ENCODE assay signal across 9 cellular contexts in the genomic region with DNA sequence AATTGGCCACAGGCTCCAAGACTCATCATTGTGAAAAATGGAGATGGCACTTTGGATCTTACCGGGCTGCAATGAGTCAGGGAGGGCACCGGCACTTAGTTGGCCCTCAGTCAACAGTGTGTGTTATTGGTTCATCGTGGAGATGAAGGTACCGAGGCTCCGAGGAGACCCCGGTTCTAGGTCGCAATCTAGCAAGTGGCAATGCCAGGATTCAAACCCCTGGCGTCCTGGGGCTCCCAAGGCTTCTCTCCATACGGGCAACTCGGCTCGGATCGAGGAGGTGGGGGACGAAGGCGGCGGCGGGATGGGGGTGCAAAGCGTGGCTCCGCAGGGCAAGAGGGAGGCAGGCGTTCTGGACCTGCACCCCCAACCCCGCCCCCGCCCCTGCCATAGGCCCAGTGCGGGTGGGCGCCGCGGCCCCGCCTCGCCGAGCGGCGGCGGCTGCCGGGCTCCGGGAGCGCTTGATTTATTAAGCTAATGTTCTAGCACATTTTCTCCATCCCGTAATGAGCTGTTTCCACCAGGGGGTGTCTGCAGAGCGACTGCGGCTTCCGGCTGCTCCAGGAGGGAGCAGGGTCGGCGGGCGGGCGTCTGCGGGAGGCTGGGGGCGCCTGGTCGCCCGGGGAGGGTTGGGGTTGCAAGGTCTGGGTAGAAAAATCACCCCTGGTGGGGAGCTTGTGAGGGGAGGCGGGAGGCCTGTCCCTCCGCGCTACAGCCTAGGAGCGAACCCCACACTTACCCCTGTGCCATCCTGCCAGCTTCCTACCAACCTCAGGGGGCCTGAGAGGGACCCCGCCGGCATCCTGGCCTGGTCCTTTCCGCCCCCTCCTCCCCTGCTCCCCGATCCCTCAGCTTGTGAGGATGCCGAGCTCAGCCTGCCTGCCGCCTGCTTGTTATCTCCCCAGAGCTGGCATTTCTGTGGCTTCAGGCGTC. TPM values are rescaled to one million over a fixed set of nuclear protein-coding genes. Genes with fewer than 3 reads are reported as not detected.
DNase-seq lines count a peak whose midpoint lies in the region; ATAC-seq and TF ChIP-seq lines count a peak whose summit lies in the region.
"Had no signal": no experiment of that assay in that cellular context is flagged by ENCODE, and none has a peak within 500 bp of the region (broad histone marks: within the 10 kb centered on the region; RNA-seq: fewer than 3 reads in every experiment).

No MANE protein-coding gene starts in this region.

- H3K27ac ChIP-seq in brain microvascular endothelial cell = no peak overlapping the region
- H3K27ac ChIP-seq in spleen = no peak overlapping the region
- H3K27ac ChIP-seq: adrenal gland had no signal

- H3K4me3 ChIP-seq in brain microvascular endothelial cell (ENCODE audit: low read depth, low read length) (peak overlapping the region; percentile 32), spleen (peak overlapping the region; percentile 13 to 64 (median 26))

- TF ChIP-seq CTCF in brain microvascular endothelial cell (IDR thresholded peaks at IDR 0.05; ENCODE audit: low read depth, low read length, missing control alignments) (peak; percentile 57), spleen (IDR thresholded peaks at IDR 0.05 in 8 of 11, conservative IDR thresholded peaks at IDR 0.05 in 3 of 11) (peak in 7 of 11 experiments; percentile 9 to 44 (median 26))

- in situ Hi-C loops in brain microvascular endothelial cell (cut with HindIII; ENCODE audit: low pct_ligation_motif_present, low sequenced_read_pairs) = loop anchor here (25.0 kb wide), 1 partner anchor 212 kb away; no protein-coding TSS in a partner anchor

- TF ChIP-seq POLR2A in spleen (IDR thresholded peaks at IDR 0.05) = no peak

- peak; percentile 41 for DNase-seq in activated T-cell treated with anti-CD3 and anti-CD28 coated beads, Interleukin-2, amount 50 U/mL, for 1 hour
- DNase-seq in activated T-cell treated with anti-CD3 and anti-CD28 coated beads for 4 hours = no peak
- DNase-seq in NCI-H774 (lab: John Stamatoyannopoulos, UW) = peak; percentile 15
- DNase-seq in brain microvascular endothelial cell = peak; percentile 17
- peak; percentile 66 for DNase-seq in iPS-NIHi7 (ENCODE audit: extremely low spot score)
- no peak for DNase-seq in spleen

- H3K9me3 ChIP-seq in spleen = peaks cover 0 to 13% (median 4%) of the 10 kb centered on the region in 8 donors
- H3K9me3 ChIP-seq: adrenal gland had no signal

- WGBS in spleen, 5 donors = 4 to 13% (median 6%) methylated on average over 22 to 57 of the region's 57 CpGs

- H3K36me3 ChIP-seq in brain microvascular endothelial cell (replicated peaks) = no peaks in the 10 kb centered on the region
- H3K36me3 ChIP-seq in spleen = no peaks in the 10 kb centered on the region
- H3K36me3 ChIP-seq: adrenal gland had no signal

- peaks cover 21% of the 10 kb centered on the region for H3K27me3 ChIP-seq in brain microvascular endothelial cell (replicated peaks)
- peaks cover 0 to 81% (median 25%) of the 10 kb centered on the region in 7 donors for H3K27me3 ChIP-seq in spleen (replicated peaks in 1 of 7)

- H3K4me1 ChIP-seq in spleen = peaks cover 5 to 18% (median 16%) of the 10 kb centered on the region in 6 donors

- ATAC-seq in HG03565 (IDR thresholded peaks at IDR 0.05; ENCODE audit: unreplicated experiment) (no peak), GM21526 (IDR thresholded peaks at IDR 0.05; ENCODE audit: low FRiP score, unreplicated experiment) (no peak)

- intact Hi-C loops in spleen (cut with DNase I; ENCODE audit: low total_unique reads) = loop anchor here (10.0 kb wide), 1 partner anchor 305 kb away; a partner anchor contains a TSS

RNA-seq across cellular contexts. Expression of a gene that starts 48.7 kb away (rescaled TPM):
- total RNA-seq in spleen = 1 to 10 TPM; 1.5 to 3.2 (median 2.5) TPM
- under 1 TPM; 0.30 to 0.86 (median 0.52) TPM for polyA plus RNA-seq in spleen

Comparison
In these comparisons a context has a peak if more than half of its experiments do, and no peak if none do; other contexts are left out.
1. DNase-seq: peak in activated T-cell treated with anti-CD3 and anti-CD28 coated beads, Interleukin-2, amount 50 U/mL, for 1 hour (single experiment), NCI-H774 (single experiment), brain microvascular endothelial cell (single experiment) and iPS-NIHi7 (single experiment); none in activated T-cell treated with anti-CD3 and anti-CD28 coated beads for 4 hours (single experiment) and spleen (single experiment).